Comparison of ENCODE assay signal across 16 cellular contexts in the genomic region with DNA sequence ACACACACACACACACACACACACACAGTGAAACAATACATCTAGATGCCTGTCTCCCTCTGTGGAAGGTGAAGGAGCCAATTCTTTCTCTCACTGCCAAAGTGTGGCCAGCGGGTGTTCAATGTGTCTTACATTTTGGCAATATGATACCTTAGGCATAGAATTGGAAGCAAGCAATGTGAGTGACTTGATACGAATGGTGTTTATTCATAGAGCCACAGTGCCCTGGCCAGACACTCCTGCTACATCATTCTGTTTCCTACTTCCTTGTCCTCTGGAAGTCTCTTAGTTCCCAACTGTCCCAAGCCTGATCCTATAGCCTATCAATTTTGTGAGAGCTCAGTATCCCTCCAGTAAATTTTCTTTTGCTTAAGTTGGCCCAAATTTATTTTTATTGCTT.
"Had no signal": no experiment of that assay in that cellular context is flagged by ENCODE, and none has a peak within 500 bp of the region (broad histone marks: within the 10 kb centered on the region; RNA-seq: fewer than 3 reads in every experiment).

No MANE protein-coding gene starts in this region.

- H3K27me3 Mint-ChIP-seq: activated naive CD8-positive, alpha-beta T cell treated with anti-CD3 and anti-CD28 coated beads, Interleukin-2, amount 10 ng/mL, durations not matched to agents 7 days and 5 days; naive B cell; stimulated activated naive B cell treated with anti-CD40 and anti-IgM and Interleukin-4, amounts not matched to agents 10 μg/mL and 1 μg/mL and 100 μg/mL, for 72 hours had no signal

- H3K4me3 Mint-ChIP-seq: activated naive CD8-positive, alpha-beta T cell treated with anti-CD3 and anti-CD28 coated beads, Interleukin-2, amount 10 ng/mL, durations not matched to agents 7 days and 5 days; activated T-helper 1 cell treated with anti-CD3 and anti-CD28 coated beads, Interleukin-12 subunit alpha, Interleukin-12 subunit beta, Interleukin-2, Interleukin-4 antibody, amounts not matched to agents 30 ng/mL and 10 ng/mL and 1 ng/mL, durations not matched to agents 14 hours and 24 hours and 36 hours; stimulated activated naive B cell treated with anti-CD40 and anti-IgM and Interleukin-4, amounts not matched to agents 10 μg/mL and 1 μg/mL and 100 μg/mL, for 72 hours had no signal

- H3K27ac Mint-ChIP-seq: activated naive CD8-positive, alpha-beta T cell treated with anti-CD3 and anti-CD28 coated beads, Interleukin-2, amount 10 ng/mL, durations not matched to agents 7 days and 5 days; activated T-helper 1 cell treated with anti-CD3 and anti-CD28 coated beads, Interleukin-12 subunit alpha, Interleukin-12 subunit beta, Interleukin-2, Interleukin-4 antibody, amounts not matched to agents 30 ng/mL and 10 ng/mL and 1 ng/mL, durations not matched to agents 14 hours and 24 hours and 36 hours had no signal

- H3K4me1 Mint-ChIP-seq: activated naive CD8-positive, alpha-beta T cell treated with anti-CD3 and anti-CD28 coated beads, Interleukin-2, amount 10 ng/mL, durations not matched to agents 7 days and 5 days had no signal

- DNase-seq: activated CD4-positive, alpha-beta T cell treated with anti-CD3 and anti-CD28 coated beads, Interleukin-2, amount 50 U/mL, for 1 hour; activated naive CD4-positive, alpha-beta T cell; activated naive CD8-positive, alpha-beta T cell treated with anti-CD3 and anti-CD28 coated beads, Interleukin-2, amount 10 ng/mL, durations not matched to agents 7 days and 5 days; anterior cingulate cortex; brain microvascular endothelial cell; dermis blood vessel endothelial cell; erythroblast; mammary epithelial cell; naive B cell; ovary; stimulated activated CD4-positive, alpha-beta T cell treated with anti-CD3 and anti-CD28 coated beads, Interleukin-15, amount 100 ng/mL, for 24 hours; stimulated activated CD4-positive, alpha-beta T cell treated with anti-CD3 and anti-CD28 coated beads, Interleukin-4, amount 100 ng/mL, for 1 hour; stimulated activated naive B cell treated with anti-CD40 and anti-IgM and Interleukin-4, amounts not matched to agents 10 μg/mL and 1 μg/mL and 100 μg/mL, for 72 hours; tibial artery had no signal

- H3K9me3 Mint-ChIP-seq: activated T-helper 1 cell treated with anti-CD3 and anti-CD28 coated beads, Interleukin-12 subunit alpha, Interleukin-12 subunit beta, Interleukin-2, Interleukin-4 antibody, amounts not matched to agents 30 ng/mL and 10 ng/mL and 1 ng/mL, durations not matched to agents 14 hours and 24 hours and 36 hours had no signal

- ATAC-seq: gastroesophageal sphincter; stimulated activated naive B cell treated with anti-CD40 and anti-IgM and Interleukin-4, amounts not matched to agents 10 μg/mL and 1 μg/mL and 100 μg/mL, for 72 hours had no signal
